ENCODE assay signal across 27 cellular contexts in genomic region chr3:125428216-125428830, GRCh38. TPM values are rescaled to one million over a fixed set of nuclear protein-coding genes. Genes with fewer than 3 reads are reported as not detected.
A peak's percentile ranks its signal among the peaks of the same experiment; 100 is the strongest.
DNase-seq lines count a peak whose midpoint lies in the region; ATAC-seq and TF ChIP-seq lines count a peak whose summit lies in the region.
"Had no signal": no experiment of that assay in that cellular context is flagged by ENCODE, and none has a peak within 500 bp of the region (broad histone marks: within the 10 kb centered on the region; RNA-seq: fewer than 3 reads in every experiment).

No MANE protein-coding gene starts in this region.

- H3K4me2 ChIP-seq in neuronal stem cell (ENCODE audit: insufficient read depth, low read length, poor library complexity, severe bottlenecking): no peak overlapping the region
- H3K4me2 ChIP-seq: A549, SK-N-SH had no signal

- no peak overlapping the region for H4K91ac ChIP-seq in neuronal stem cell (ENCODE audit: low read depth, low read length, poor library complexity)

- no peak overlapping the region for H2AFZ ChIP-seq in neuronal stem cell (ENCODE audit: low read length)
- H2AFZ ChIP-seq: GM23248 had no signal

- no peaks in the 10 kb centered on the region for H3K9me3 ChIP-seq in WERI-Rb-1 (ENCODE audit: severe bottlenecking)
- no peaks in the 10 kb centered on the region for H3K9me3 ChIP-seq in neuronal stem cell (replicated peaks in 1 of 2; ENCODE audit: control insufficient read depth in 2 of 2, insufficient read depth in 1 of 2, low read depth in 1 of 2, low read length in 2 of 2)
- H3K9me3 ChIP-seq: A549, HAP-1, SK-N-SH had no signal

- H2BK12ac ChIP-seq in neuronal stem cell (ENCODE audit: low read length): no peak overlapping the region

- peak overlapping the region; percentile 34 for H3K18ac ChIP-seq in neuronal stem cell (ENCODE audit: low read length)

- H3K4me1 ChIP-seq in neuronal stem cell (ENCODE audit: control insufficient read depth in 2 of 2, insufficient read depth in 1 of 2, low read depth in 1 of 2, low read length in 2 of 2): no peaks in the 10 kb centered on the region
- H3K4me1 ChIP-seq: A549, HAP-1 had no signal

- no peak overlapping the region for H3K4ac ChIP-seq in neuronal stem cell (ENCODE audit: low read length)

- no CpG with 5 or more reads among the region's 7 CpGs for WGBS in neuronal stem cell (ENCODE audit: extremely low coverage in 2 of 2, insufficient read length in 2 of 2, insufficient replicate concordance in 1 of 2), 2 donors

- TF ChIP-seq CTCF in AG10803 (conservative IDR thresholded peaks at IDR 0.05; ENCODE audit: low read length) (no peak), WERI-Rb-1 (IDR thresholded peaks at IDR 0.05; ENCODE audit: low read depth, low read length) (no peak)

- no peak for ATAC-seq in GM19395 (IDR thresholded peaks at IDR 0.05; ENCODE audit: unreplicated experiment)
- ATAC-seq in HG03135 (IDR thresholded peaks at IDR 0.05; ENCODE audit: unreplicated experiment): no peak
- ATAC-seq: A549; CD8-positive, alpha-beta T cell; HepG2; T-helper 17 cell had no signal

- H3K27ac ChIP-seq in WERI-Rb-1 (peak overlapping the region; percentile 35), neuronal stem cell (replicated peaks; ENCODE audit: low read length) (no peak overlapping the region)
- H3K27ac ChIP-seq: A549, C4-2B, GM23248 had no signal

- no peak overlapping the region for H2AK5ac ChIP-seq in neuronal stem cell (ENCODE audit: low read depth, low read length)

- H4K8ac ChIP-seq in neuronal stem cell (ENCODE audit: low read depth, low read length): no peak overlapping the region

- H2BK120ac ChIP-seq in neuronal stem cell (ENCODE audit: low read depth, low read length): no peak overlapping the region

- no peak overlapping the region for H3K9ac ChIP-seq in neuronal stem cell (ENCODE audit: low read depth, low read length, poor library complexity)
- H3K9ac ChIP-seq: GM23248, SK-N-SH had no signal

- H3K27me3 ChIP-seq in WERI-Rb-1 (ENCODE audit: insufficient read depth, low read depth, severe bottlenecking): no peaks in the 10 kb centered on the region
- no peaks in the 10 kb centered on the region for H3K27me3 ChIP-seq in neuronal stem cell (ENCODE audit: control insufficient read depth in 3 of 3, insufficient read depth in 3 of 3, low read depth in 1 of 3, low read length in 3 of 3)

- no peak overlapping the region for H3K14ac ChIP-seq in neuronal stem cell (ENCODE audit: low read length)

- no peak overlapping the region for H3K23ac ChIP-seq in neuronal stem cell (ENCODE audit: low read depth, low read length, poor library complexity)

- H3K4me3 ChIP-seq in AG10803 (ENCODE audit: low read length) (no peak overlapping the region), WERI-Rb-1 (ENCODE audit: low read depth, low read length) (no peak overlapping the region), neuronal stem cell (ENCODE audit: low read length in 2 of 2) (no peak overlapping the region)
- H3K4me3 ChIP-seq: A549, GM23248, HAP-1 had no signal

- no peak overlapping the region for H2BK15ac ChIP-seq in neuronal stem cell (ENCODE audit: low read length)

- H2BK5ac ChIP-seq in neuronal stem cell (ENCODE audit: low read length): peak overlapping the region; percentile 62

- DNase-seq in AG10803 (ENCODE audit: low read depth) (peak; percentile 9), LHCN-M2 (ENCODE audit: low read depth) (peak; percentile 35), WERI-Rb-1 (peak; percentile 40), neuronal stem cell (ENCODE audit: low spot score) (no peak)
- no peak for DNase-seq in activated CD8-positive, alpha-beta memory T cell treated with anti-CD3 and anti-CD28 coated beads, Interleukin-2, amount 50 U/mL, for 48 hours
- DNase-seq: CD8-positive, alpha-beta T cell; DMS153; DND-41; GM23248; HFFc6; Kasumi-1; MV-4-11; NCI-H1105; NCI-H1436 treated with DMSO at 0.1 percent for 48 hours; NCI-H187 treated with DMSO at 0.1 percent for 48 hours; NCI-H2171 treated with DMSO at 0.1 percent for 48 hours; NCI-H526; RPMI8226; SHP77; SK-N-SH; T-helper 17 cell had no signal

- H3K36me3 ChIP-seq in WERI-Rb-1 (no peaks in the 10 kb centered on the region), neuronal stem cell (replicated peaks in 1 of 2; ENCODE audit: control insufficient read depth in 2 of 2, insufficient read depth in 2 of 2, low read length in 2 of 2) (no peaks in the 10 kb centered on the region)
- H3K36me3 ChIP-seq: HAP-1 had no signal

- H3K79me1 ChIP-seq in neuronal stem cell (ENCODE audit: low read depth, low read length): no peaks in the 10 kb centered on the region

RNA-seq across cellular contexts. Expression of gene ZNF148, which starts 53.2 kb away (rescaled TPM):
- 19.7 and 22.9 TPM in 2 replicates for total RNA-seq in LHCN-M2 (2014; rRNA removed)
- 7.0 TPM for polyA plus RNA-seq in LHCN-M2 (2012)
- polyA plus RNA-seq in neuronal stem cell (2013, experiment 1 of 2): 17.2 TPM
- 18.2 TPM for polyA plus RNA-seq in neuronal stem cell (2013, experiment 2 of 2)

Comparison
In these comparisons a context has a peak if more than half of its experiments do, and no peak if none do; other contexts are left out.
1. DNase-seq: peak in AG10803 (single experiment), LHCN-M2 (single experiment) and WERI-Rb-1 (single experiment); none in neuronal stem cell (single experiment) and activated CD8-positive, alpha-beta memory T cell treated with anti-CD3 and anti-CD28 coated beads, Interleukin-2, amount 50 U/mL, for 48 hours (single experiment).